Comparison of ENCODE assay signal across 9 cellular contexts in the genomic region with DNA sequence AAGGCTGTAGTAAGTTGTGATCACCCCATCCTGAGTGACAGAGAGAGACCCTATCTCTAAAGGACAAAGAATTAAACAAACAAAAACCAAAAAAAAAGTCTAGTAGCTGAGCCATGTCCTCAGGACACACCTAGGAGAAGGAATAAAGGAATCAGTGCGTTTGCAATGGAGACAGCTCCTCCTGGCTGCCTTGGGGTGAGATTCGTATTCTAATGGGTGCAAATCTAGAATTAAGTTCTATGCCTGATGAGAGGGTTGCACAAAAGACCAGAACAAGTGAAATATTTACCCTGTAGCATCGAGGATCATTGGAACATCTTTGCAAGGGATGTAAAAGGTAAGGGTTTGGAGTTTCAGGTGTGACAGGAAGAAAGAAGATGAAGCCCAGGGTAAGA.
DNase-seq lines count a peak whose midpoint lies in the region; ATAC-seq and TF ChIP-seq lines count a peak whose summit lies in the region.
"Had no signal": no experiment of that assay in that cellular context is flagged by ENCODE, and none has a peak within 500 bp of the region (broad histone marks: within the 10 kb centered on the region; RNA-seq: fewer than 3 reads in every experiment).

No MANE protein-coding gene starts in this region.

- H3K36me3 Mint-ChIP-seq in activated naive CD4-positive, alpha-beta T cell treated with anti-CD3 and anti-CD28 coated beads for 36 hours (ENCODE audit: low read depth), result no peaks in the 10 kb centered on the region

- no peaks in the 10 kb centered on the region for H3K36me3 ChIP-seq in adipocyte (ENCODE audit: control insufficient read depth, insufficient read depth, low read length, severe bottlenecking)
- no peaks in the 10 kb centered on the region for H3K36me3 ChIP-seq in kidney epithelial cell (ENCODE audit: control insufficient read depth, insufficient read depth, low read length)
- H3K36me3 ChIP-seq in thoracic aorta, result no peaks in the 10 kb centered on the region

- H3K27ac Mint-ChIP-seq in activated naive CD4-positive, alpha-beta T cell treated with anti-CD3 and anti-CD28 coated beads for 36 hours, result no peak overlapping the region

- H3K4me3 Mint-ChIP-seq in activated naive CD4-positive, alpha-beta T cell treated with anti-CD3 and anti-CD28 coated beads for 36 hours, result peak overlapping the region; percentile 62

- H3K4me3 ChIP-seq in adipocyte (ENCODE audit: low read length) (peak overlapping the region; percentile 65), kidney epithelial cell (ENCODE audit: low read depth, low read length) (no peak overlapping the region), thoracic aorta (peak overlapping the region; percentile 74)

- CTCF ChIA-PET in activated naive CD4-positive, alpha-beta T cell treated with anti-CD3 and anti-CD28 coated beads for 36 hours (lab: Charles Lee), result interaction anchor here (1.7 to 8.0 kb wide), 2 partner anchors 128 to 137 kb away, joined by 7 to 44 read pairs; no protein-coding TSS in a partner anchor

- TF ChIP-seq CTCF in kidney epithelial cell (IDR thresholded peaks at IDR 0.05; ENCODE audit: insufficient read depth, low read length, poor library complexity, severe bottlenecking) (peak; percentile 23), thoracic aorta (IDR thresholded peaks at IDR 0.05) (no peak)

- no peak for ATAC-seq in thoracic aorta (ENCODE audit: insufficient number of reproducible peaks, low FRiP score, low read depth)

- H3K4me1 ChIP-seq in adipocyte (ENCODE audit: control insufficient read depth, insufficient read depth, low read length), result peaks cover 14% of the 10 kb centered on the region
- H3K4me1 ChIP-seq in thoracic aorta (ENCODE audit: control insufficient read depth in 1 of 2, low read depth in 2 of 2), result peaks cover 3 to 18% of the 10 kb centered on the region in 2 donors

- H3K27me3 Mint-ChIP-seq in activated naive CD4-positive, alpha-beta T cell treated with anti-CD3 and anti-CD28 coated beads for 36 hours (ENCODE audit: low read depth), result no peaks in the 10 kb centered on the region

- in situ Hi-C loops in ACHN (cut with HindIII; ENCODE audit: low pct_ligation_motif_present, low pct_unique_long_range_greater_than_20kb, low sequenced_read_pairs), result loop anchor here (25.0 kb wide), 1 partner anchor 130 kb away; no protein-coding TSS in a partner anchor

- peak overlapping the region; percentile 86 for H3K9ac ChIP-seq in adipocyte (ENCODE audit: low read length)

- intact Hi-C loops in activated naive CD4-positive, alpha-beta T cell treated with anti-CD3 and anti-CD28 coated beads for 36 hours (cut with micrococcal nuclease), result loop anchor here (10.0 kb wide), 2 partner anchors 458 to 512 kb away; a partner anchor contains a TSS

- no peak overlapping the region for H3K27ac ChIP-seq in thoracic aorta

- peaks cover 45% of the 10 kb centered on the region for H3K4me1 Mint-ChIP-seq in activated naive CD4-positive, alpha-beta T cell treated with anti-CD3 and anti-CD28 coated beads for 36 hours (ENCODE audit: low read depth)

- no peaks in the 10 kb centered on the region for H3K27me3 ChIP-seq in adipocyte (replicated peaks; ENCODE audit: control insufficient read depth, insufficient read depth, low read length)
- H3K27me3 ChIP-seq in kidney epithelial cell (ENCODE audit: control insufficient read depth, insufficient read depth, low read length), result no peaks in the 10 kb centered on the region
- no peaks in the 10 kb centered on the region for H3K27me3 ChIP-seq in thoracic aorta (replicated peaks; ENCODE audit: insufficient read depth)

- no peaks in the 10 kb centered on the region for H3K9me3 Mint-ChIP-seq in activated naive CD4-positive, alpha-beta T cell treated with anti-CD3 and anti-CD28 coated beads for 36 hours

- DNase-seq in activated naive CD4-positive, alpha-beta T cell treated with anti-CD3 and anti-CD28 coated beads for 36 hours, result no peak
- DNase-seq in activated naive CD4-positive, alpha-beta T cell treated with Interleukin-2 at 50 U/mL for 16 hours, result no peak
- DNase-seq in adipocyte (ENCODE audit: low read depth) (no peak), kidney epithelial cell (ENCODE audit: low read depth) (no peak), thoracic aorta (ENCODE audit: low spot score) (no peak), NCI-H446 (lab: John Stamatoyannopoulos, UW) (no peak), ACHN (no peak)
- no peak for DNase-seq in effector CD4-positive, alpha-beta T cell
- DNase-seq: NCI-H526 treated with DMSO at 0.1 percent for 48 hours had no signal

- H3K9me3 ChIP-seq in adipocyte (ENCODE audit: control insufficient read depth, low read length) (no peaks in the 10 kb centered on the region), thoracic aorta (no peaks in the 10 kb centered on the region)
